Comparison of ENCODE assay signal across 1 cellular context in the genomic region with DNA sequence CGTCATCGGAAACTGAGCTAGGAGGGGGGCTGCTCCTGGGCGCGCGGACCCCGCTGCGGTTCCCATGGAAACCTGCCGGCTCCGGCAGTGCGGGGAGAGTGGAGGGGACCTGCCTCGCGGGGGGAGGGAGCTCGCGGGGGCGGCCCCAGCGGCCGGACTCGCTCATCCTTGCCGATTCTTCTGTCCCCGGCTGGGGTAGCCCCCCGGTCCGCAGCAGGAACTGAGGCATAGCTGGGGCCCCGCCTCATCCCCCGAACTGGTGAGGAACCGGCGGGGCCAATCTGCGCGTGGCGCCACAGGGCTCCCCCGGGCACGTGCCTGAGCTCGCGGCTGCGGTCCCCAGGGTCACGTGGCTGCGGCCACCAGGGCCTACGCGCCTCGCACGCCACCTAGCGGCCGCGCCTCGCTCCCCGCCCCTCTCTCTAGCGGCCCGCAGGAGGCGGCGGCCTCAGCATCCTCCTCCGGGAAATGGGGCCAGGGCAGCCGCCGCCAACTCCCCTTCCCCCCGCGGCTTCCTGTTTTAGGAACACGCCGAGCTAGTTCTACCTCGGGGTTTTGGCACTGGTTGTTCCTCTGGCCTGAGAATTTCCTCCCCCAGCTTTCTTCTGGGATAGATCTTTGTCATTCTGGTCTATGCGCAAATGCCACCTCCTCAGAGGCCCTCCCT.
TF ChIP-seq lines count a peak whose summit lies in the region.

No MANE protein-coding gene starts in this region.

TF ChIP-seq in K562, 482 proteins besides CTCF, POLR2A, EP300 and RAD21 (continued from another document and continues in another):
- TF ChIP-seq HES1 (IDR thresholded peaks at IDR 0.05; ENCODE audit: low read depth) (peak; percentile 92), YBX1 (IDR thresholded peaks at IDR 0.05) (no peak), TAF7 (tag; IDR thresholded peaks at IDR 0.05) (no peak), RUNX1 (IDR thresholded peaks at IDR 0.05; ENCODE audit: low read depth) (no peak), NCOR1 (IDR thresholded peaks at IDR 0.05) (no peak), GMEB1 (CRISPR knock-in tag; IDR thresholded peaks at IDR 0.05) (no peak), CHD1 (IDR thresholded peaks at IDR 0.05; ENCODE audit: low read length) (no peak), SAFB2 (IDR thresholded peaks at IDR 0.05; ENCODE audit: borderline replicate concordance, low read depth, low read length, severe bottlenecking) (no peak), FOXA3 (CRISPR knock-in tag; conservative IDR thresholded peaks at IDR 0.05 in 1 of 2, IDR thresholded peaks at IDR 0.05 in 1 of 2) (peak in 1 of 2 experiments; percentile 96; a peak in 2 of 4 replicates), ARID1B (IDR thresholded peaks at IDR 0.05) (no peak; the same call in 1 of the 2 replicates), TAF1 (IDR thresholded peaks at IDR 0.05; ENCODE audit: control insufficient read depth, extremely low read depth, insufficient read depth, low read length, severe bottlenecking) (no peak), ZC3H11A (IDR thresholded peaks at IDR 0.05; ENCODE audit: low read depth, low read length) (no peak), ZNF695 (CRISPR knock-in tag; IDR thresholded peaks at IDR 0.05) (no peak), KDM4B (IDR thresholded peaks at IDR 0.05; ENCODE audit: borderline replicate concordance in 2 of 2, low read depth in 1 of 2) (0 out of 4 replicates have a peak, but pooled peaks of 1 of the 2 experiments have one; percentile 23), HIVEP1 (CRISPR knock-in tag; IDR thresholded peaks at IDR 0.05) (0 out of 2 replicates have a peak, but pooled peaks have one; percentile 74), EHMT2 (IDR thresholded peaks at IDR 0.05) (peak; percentile 31; the same call in 1 of the 2 replicates), BRF1 (IDR thresholded peaks at IDR 0.05; ENCODE audit: borderline replicate concordance, extremely low read depth, insufficient read length) (no peak), CCNT2 (IDR thresholded peaks at IDR 0.05; ENCODE audit: borderline replicate concordance, extremely low read depth, insufficient read length, low read depth, low read length) (peak; percentile 91), ZC3H4 (CRISPR knock-in tag; IDR thresholded peaks at IDR 0.05; ENCODE audit: borderline replicate concordance) (no peak), ZNF449 (CRISPR knock-in tag; IDR thresholded peaks at IDR 0.05) (no peak), TRIM28 (IDR thresholded peaks at IDR 0.05) (no peak), SREBF2 (CRISPR knock-in tag; IDR thresholded peaks at IDR 0.05) (no peak)
- TF ChIP-seq, protein P1, sequence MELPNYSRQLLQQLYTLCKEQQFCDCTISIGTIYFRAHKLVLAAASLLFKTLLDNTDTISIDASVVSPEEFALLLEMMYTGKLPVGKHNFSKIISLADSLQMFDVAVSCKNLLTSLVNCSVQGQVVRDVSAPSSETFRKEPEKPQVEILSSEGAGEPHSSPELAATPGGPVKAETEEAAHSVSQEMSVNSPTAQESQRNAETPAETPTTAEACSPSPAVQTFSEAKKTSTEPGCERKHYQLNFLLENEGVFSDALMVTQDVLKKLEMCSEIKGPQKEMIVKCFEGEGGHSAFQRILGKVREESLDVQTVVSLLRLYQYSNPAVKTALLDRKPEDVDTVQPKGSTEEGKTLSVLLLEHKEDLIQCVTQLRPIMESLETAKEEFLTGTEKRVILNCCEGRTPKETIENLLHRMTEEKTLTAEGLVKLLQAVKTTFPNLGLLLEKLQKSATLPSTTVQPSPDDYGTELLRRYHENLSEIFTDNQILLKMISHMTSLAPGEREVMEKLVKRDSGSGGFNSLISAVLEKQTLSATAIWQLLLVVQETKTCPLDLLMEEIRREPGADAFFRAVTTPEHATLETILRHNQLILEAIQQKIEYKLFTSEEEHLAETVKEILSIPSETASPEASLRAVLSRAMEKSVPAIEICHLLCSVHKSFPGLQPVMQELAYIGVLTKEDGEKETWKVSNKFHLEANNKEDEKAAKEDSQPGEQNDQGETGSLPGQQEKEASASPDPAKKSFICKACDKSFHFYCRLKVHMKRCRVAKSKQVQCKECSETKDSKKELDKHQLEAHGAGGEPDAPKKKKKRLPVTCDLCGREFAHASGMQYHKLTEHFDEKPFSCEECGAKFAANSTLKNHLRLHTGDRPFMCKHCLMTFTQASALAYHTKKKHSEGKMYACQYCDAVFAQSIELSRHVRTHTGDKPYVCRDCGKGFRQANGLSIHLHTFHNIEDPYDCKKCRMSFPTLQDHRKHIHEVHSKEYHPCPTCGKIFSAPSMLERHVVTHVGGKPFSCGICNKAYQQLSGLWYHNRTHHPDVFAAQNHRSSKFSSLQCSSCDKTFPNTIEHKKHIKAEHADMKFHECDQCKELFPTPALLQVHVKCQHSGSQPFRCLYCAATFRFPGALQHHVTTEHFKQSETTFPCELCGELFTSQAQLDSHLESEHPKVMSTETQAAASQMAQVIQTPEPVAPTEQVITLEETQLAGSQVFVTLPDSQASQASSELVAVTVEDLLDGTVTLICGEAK (IDR thresholded peaks at IDR 0.05), result 0 out of 2 replicates have a peak, but pooled peaks have one; percentile 28
- TF ChIP-seq, protein P1 (CRISPR knock-in tag; IDR thresholded peaks at IDR 0.05), result peak; percentile 80
- TF ChIP-seq, protein P2, sequence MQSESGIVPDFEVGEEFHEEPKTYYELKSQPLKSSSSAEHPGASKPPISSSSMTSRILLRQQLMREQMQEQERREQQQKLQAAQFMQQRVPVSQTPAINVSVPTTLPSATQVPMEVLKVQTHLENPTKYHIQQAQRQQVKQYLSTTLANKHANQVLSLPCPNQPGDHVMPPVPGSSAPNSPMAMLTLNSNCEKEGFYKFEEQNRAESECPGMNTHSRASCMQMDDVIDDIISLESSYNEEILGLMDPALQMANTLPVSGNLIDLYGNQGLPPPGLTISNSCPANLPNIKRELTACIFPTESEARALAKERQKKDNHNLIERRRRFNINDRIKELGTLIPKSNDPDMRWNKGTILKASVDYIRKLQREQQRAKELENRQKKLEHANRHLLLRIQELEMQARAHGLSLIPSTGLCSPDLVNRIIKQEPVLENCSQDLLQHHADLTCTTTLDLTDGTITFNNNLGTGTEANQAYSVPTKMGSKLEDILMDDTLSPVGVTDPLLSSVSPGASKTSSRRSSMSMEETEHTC (IDR thresholded peaks at IDR 0.05), result peak; percentile 96
- TF ChIP-seq, protein P3, sequence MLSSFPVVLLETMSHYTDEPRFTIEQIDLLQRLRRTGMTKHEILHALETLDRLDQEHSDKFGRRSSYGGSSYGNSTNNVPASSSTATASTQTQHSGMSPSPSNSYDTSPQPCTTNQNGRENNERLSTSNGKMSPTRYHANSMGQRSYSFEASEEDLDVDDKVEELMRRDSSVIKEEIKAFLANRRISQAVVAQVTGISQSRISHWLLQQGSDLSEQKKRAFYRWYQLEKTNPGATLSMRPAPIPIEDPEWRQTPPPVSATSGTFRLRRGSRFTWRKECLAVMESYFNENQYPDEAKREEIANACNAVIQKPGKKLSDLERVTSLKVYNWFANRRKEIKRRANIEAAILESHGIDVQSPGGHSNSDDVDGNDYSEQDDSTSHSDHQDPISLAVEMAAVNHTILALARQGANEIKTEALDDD (IDR thresholded peaks at IDR 0.05), result no peak
- TF ChIP-seq, protein P4, sequence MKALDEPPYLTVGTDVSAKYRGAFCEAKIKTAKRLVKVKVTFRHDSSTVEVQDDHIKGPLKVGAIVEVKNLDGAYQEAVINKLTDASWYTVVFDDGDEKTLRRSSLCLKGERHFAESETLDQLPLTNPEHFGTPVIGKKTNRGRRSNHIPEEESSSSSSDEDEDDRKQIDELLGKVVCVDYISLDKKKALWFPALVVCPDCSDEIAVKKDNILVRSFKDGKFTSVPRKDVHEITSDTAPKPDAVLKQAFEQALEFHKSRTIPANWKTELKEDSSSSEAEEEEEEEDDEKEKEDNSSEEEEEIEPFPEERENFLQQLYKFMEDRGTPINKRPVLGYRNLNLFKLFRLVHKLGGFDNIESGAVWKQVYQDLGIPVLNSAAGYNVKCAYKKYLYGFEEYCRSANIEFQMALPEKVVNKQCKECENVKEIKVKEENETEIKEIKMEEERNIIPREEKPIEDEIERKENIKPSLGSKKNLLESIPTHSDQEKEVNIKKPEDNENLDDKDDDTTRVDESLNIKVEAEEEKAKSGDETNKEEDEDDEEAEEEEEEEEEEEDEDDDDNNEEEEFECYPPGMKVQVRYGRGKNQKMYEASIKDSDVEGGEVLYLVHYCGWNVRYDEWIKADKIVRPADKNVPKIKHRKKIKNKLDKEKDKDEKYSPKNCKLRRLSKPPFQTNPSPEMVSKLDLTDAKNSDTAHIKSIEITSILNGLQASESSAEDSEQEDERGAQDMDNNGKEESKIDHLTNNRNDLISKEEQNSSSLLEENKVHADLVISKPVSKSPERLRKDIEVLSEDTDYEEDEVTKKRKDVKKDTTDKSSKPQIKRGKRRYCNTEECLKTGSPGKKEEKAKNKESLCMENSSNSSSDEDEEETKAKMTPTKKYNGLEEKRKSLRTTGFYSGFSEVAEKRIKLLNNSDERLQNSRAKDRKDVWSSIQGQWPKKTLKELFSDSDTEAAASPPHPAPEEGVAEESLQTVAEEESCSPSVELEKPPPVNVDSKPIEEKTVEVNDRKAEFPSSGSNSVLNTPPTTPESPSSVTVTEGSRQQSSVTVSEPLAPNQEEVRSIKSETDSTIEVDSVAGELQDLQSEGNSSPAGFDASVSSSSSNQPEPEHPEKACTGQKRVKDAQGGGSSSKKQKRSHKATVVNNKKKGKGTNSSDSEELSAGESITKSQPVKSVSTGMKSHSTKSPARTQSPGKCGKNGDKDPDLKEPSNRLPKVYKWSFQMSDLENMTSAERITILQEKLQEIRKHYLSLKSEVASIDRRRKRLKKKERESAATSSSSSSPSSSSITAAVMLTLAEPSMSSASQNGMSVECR (CRISPR knock-in tag; IDR thresholded peaks at IDR 0.05), result peak; percentile 96
- TF ChIP-seq, protein P5, sequence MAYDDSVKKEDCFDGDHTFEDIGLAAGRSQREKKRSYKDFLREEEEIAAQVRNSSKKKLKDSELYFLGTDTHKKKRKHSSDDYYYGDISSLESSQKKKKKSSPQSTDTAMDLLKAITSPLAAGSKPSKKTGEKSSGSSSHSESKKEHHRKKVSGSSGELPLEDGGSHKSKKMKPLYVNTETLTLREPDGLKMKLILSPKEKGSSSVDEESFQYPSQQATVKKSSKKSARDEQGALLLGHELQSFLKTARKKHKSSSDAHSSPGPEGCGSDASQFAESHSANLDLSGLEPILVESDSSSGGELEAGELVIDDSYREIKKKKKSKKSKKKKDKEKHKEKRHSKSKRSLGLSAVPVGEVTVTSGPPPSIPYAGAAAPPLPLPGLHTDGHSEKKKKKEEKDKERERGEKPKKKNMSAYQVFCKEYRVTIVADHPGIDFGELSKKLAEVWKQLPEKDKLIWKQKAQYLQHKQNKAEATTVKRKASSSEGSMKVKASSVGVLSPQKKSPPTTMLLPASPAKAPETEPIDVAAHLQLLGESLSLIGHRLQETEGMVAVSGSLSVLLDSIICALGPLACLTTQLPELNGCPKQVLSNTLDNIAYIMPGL (CRISPR knock-in tag; IDR thresholded peaks at IDR 0.05), result peak; percentile 90; the same call in 1 of the 2 replicates
